8 cellular contexts compared by ENCODE assay signal in genomic region chr4:78056265-78057129, GRCh38. TPM values are rescaled to one million over a fixed set of nuclear protein-coding genes. Genes with fewer than 3 reads are reported as not detected.
A peak's percentile ranks its signal among the peaks of the same experiment; 100 is the strongest.
DNase-seq lines count a peak whose midpoint lies in the region; ATAC-seq, FAIRE-seq and TF ChIP-seq lines count a peak whose summit lies in the region.

No MANE protein-coding gene starts in this region.

- no peak for TF ChIP-seq CTCF in CD4-positive, alpha-beta T cell (IDR thresholded peaks at IDR 0.05)
- TF ChIP-seq CTCF in left ventricle myocardium inferior (IDR thresholded peaks at IDR 0.05; ENCODE audit: borderline replicate concordance) (peak; percentile 29), pancreas (IDR thresholded peaks at IDR 0.05) (no peak)

- peaks cover 57% of the 10 kb centered on the region for H3K27me3 ChIP-seq in CD4-positive, alpha-beta T cell (ENCODE audit: control insufficient read depth, insufficient read depth, low read length)
- H3K27me3 ChIP-seq in left ventricle myocardium inferior (ENCODE audit: low read depth) (no peaks in the 10 kb centered on the region), pancreas (no peaks in the 10 kb centered on the region)

- H3K4me3 ChIP-seq in left ventricle myocardium inferior (peak overlapping the region; percentile 84), pancreas (peak overlapping the region; percentile 53 to 70 (median 62))

- POLR2A ChIA-PET in CD4-positive, alpha-beta T cell (lab: Charles Lee), result no interaction called here

- H3K36me3 ChIP-seq in left ventricle myocardium inferior, result no peaks in the 10 kb centered on the region
- no peaks in the 10 kb centered on the region for H3K36me3 ChIP-seq in pancreas

- H3K27ac Mint-ChIP-seq in CD4-positive, alpha-beta T cell, result no peak overlapping the region

- H3K4me1 ChIP-seq in left ventricle myocardium inferior (peaks cover 34% of the 10 kb centered on the region), pancreas (no peaks in the 10 kb centered on the region)

- 1 to 3% methylated on average over 37 to 39 of the region's 39 CpGs for WGBS in pancreas, 2 donors

- peak in 1 of 10 experiments; percentile 2 for DNase-seq in CD4-positive, alpha-beta T cell
- DNase-seq in GM19239 (ENCODE audit: insufficient read length, low spot score) (no peak), NCI-H748 (lab: John Stamatoyannopoulos, UW; ENCODE audit: unreplicated experiment) (peak; percentile 96), amniotic epithelial cell (ENCODE audit: low read depth) (peak; percentile 54), left ventricle myocardium inferior (peak; percentile 70), pancreas (peak; percentile 77 to 89 (median 84)), activated gamma-delta T cell treated with Interleukin-2 at 50 U/mL for 16 hours (no peak)

- CTCF ChIA-PET in CD4-positive, alpha-beta T cell (lab: Charles Lee), result no interaction called here

- H3K9me3 ChIP-seq in CD4-positive, alpha-beta T cell (ENCODE audit: control insufficient read depth, low read length), result no peaks in the 10 kb centered on the region
- H3K9me3 ChIP-seq in left ventricle myocardium inferior (replicated peaks) (no peaks in the 10 kb centered on the region), pancreas (no peaks in the 10 kb centered on the region)

- H3K27me3 Mint-ChIP-seq in CD4-positive, alpha-beta T cell, result peaks cover 90% of the 10 kb centered on the region

- peaks cover 29% of the 10 kb centered on the region for H3K4me1 Mint-ChIP-seq in CD4-positive, alpha-beta T cell (ENCODE audit: low read depth)

- H3K27ac ChIP-seq in CD4-positive, alpha-beta T cell (ENCODE audit: low read depth, low read length), result no peak overlapping the region
- H3K27ac ChIP-seq in left ventricle myocardium inferior (replicated peaks) (peak overlapping the region; percentile 91), pancreas (peak overlapping the region; percentile 53 to 92 (median 85))

- H3K9me3 Mint-ChIP-seq in CD4-positive, alpha-beta T cell, result no peaks in the 10 kb centered on the region

- FAIRE-seq in GM19239 (lab: Jason Lieb, UNC), result peak; percentile 14
- no peak for FAIRE-seq in pancreas (lab: Jason Lieb, UNC)

- intact Hi-C loops in CD4-positive, alpha-beta T cell (cut with DNase I, micrococcal nuclease), result no loop called here
- intact Hi-C loops in left ventricle myocardium inferior (cut with micrococcal nuclease), result no loop called here
- intact Hi-C loops in pancreas (cut with DNase I), result no loop called here

- no peaks in the 10 kb centered on the region for H3K36me3 Mint-ChIP-seq in CD4-positive, alpha-beta T cell (ENCODE audit: low read depth)

- peak overlapping the region; percentile 89 for H3K4me3 Mint-ChIP-seq in CD4-positive, alpha-beta T cell

- ATAC-seq in CD4-positive, alpha-beta T cell (ENCODE audit: poor library complexity), result peak; percentile 58
- peak; percentile 59 for ATAC-seq in HG03520 (IDR thresholded peaks at IDR 0.05; ENCODE audit: unreplicated experiment)
- ATAC-seq in pancreas, result peak; percentile 65 to 75 (median 70)

RNA-seq across cellular contexts. Expression of gene FRAS1, which starts 0.6 kb away (rescaled TPM):
- not detected for total RNA-seq in CD4-positive, alpha-beta T cell
- total RNA-seq in left ventricle myocardium inferior (1.4 TPM), pancreas (10 to 100 TPM; 14.3 to 21.5 (median 15.8) TPM)
- 1 to 10 TPM; 4.7 to 6.5 TPM for polyA plus RNA-seq in pancreas

Comparison
In these comparisons a context has a peak if more than half of its experiments do, and no peak if none do; other contexts are left out.
1. DNase-seq: peak in NCI-H748 (single experiment), amniotic epithelial cell (single experiment), left ventricle myocardium inferior (single experiment) and pancreas (6 of 6); none in GM19239 (single experiment) and activated gamma-delta T cell treated with Interleukin-2 at 50 U/mL for 16 hours (single experiment).
2. Peak in every context shown above with its lines, with median percentiles within 50 percentile points of each other: ATAC-seq.